In the genomic region with DNA sequence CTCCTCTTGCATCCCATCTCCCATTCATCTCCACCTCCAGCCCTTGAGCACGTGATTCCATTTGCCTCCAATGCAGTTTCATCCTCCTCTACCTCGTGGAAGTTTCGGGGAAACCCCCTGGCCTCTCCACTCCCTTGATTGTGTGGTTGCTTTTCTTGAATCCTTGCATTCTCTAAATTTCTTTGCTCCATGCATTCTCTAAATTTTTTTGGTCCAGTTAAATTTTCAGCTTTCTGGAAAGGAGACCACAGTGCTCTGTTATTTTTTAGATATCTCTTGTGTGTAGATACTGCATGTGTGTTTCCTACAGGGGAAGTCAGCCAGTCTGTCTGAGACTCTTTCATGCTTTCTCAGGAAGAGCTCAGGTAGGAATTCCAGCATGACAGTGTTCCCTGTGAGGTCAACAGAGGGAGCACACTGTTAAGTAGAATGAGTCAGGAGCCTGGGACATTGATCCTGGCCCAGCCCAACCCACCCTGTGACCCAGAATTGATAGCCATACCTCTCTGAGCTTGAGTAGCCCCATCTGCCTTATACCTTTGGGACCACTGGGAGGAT, we compare ENCODE assay signal across 1 cellular context.
TF ChIP-seq lines count a peak whose summit lies in the region.

No MANE protein-coding gene starts in this region.

TF ChIP-seq in GM23338, 12 proteins besides CTCF, POLR2A, EP300 and RAD21 (continued from another document):
- TF ChIP-seq, protein P1, sequence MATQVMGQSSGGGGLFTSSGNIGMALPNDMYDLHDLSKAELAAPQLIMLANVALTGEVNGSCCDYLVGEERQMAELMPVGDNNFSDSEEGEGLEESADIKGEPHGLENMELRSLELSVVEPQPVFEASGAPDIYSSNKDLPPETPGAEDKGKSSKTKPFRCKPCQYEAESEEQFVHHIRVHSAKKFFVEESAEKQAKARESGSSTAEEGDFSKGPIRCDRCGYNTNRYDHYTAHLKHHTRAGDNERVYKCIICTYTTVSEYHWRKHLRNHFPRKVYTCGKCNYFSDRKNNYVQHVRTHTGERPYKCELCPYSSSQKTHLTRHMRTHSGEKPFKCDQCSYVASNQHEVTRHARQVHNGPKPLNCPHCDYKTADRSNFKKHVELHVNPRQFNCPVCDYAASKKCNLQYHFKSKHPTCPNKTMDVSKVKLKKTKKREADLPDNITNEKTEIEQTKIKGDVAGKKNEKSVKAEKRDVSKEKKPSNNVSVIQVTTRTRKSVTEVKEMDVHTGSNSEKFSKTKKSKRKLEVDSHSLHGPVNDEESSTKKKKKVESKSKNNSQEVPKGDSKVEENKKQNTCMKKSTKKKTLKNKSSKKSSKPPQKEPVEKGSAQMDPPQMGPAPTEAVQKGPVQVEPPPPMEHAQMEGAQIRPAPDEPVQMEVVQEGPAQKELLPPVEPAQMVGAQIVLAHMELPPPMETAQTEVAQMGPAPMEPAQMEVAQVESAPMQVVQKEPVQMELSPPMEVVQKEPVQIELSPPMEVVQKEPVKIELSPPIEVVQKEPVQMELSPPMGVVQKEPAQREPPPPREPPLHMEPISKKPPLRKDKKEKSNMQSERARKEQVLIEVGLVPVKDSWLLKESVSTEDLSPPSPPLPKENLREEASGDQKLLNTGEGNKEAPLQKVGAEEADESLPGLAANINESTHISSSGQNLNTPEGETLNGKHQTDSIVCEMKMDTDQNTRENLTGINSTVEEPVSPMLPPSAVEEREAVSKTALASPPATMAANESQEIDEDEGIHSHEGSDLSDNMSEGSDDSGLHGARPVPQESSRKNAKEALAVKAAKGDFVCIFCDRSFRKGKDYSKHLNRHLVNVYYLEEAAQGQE (IDR thresholded peaks at IDR 0.05; ENCODE audit: unreplicated experiment), result no peak
- TF ChIP-seq JUNB (IDR thresholded peaks at IDR 0.05; ENCODE audit: unreplicated experiment) (no peak), ETS1 (IDR thresholded peaks at IDR 0.05) (no peak), ZNF114 (CRISPR knock-in tag; IDR thresholded peaks at IDR 0.05) (no peak), NANOG (IDR thresholded peaks at IDR 0.05; ENCODE audit: borderline replicate concordance) (no peak), EZH2phosphoT487 (IDR thresholded peaks at IDR 0.05; ENCODE audit: unreplicated experiment) (no peak), CREB1 (CRISPR knock-in tag; IDR thresholded peaks at IDR 0.05; ENCODE audit: low read depth) (no peak), POLR2AphosphoS5 (IDR thresholded peaks at IDR 0.05; ENCODE audit: low read depth) (no peak), EZH2 (IDR thresholded peaks at IDR 0.05; ENCODE audit: low read depth, unreplicated experiment) (no peak)
